9 cellular contexts compared by ENCODE assay signal in the genomic region with DNA sequence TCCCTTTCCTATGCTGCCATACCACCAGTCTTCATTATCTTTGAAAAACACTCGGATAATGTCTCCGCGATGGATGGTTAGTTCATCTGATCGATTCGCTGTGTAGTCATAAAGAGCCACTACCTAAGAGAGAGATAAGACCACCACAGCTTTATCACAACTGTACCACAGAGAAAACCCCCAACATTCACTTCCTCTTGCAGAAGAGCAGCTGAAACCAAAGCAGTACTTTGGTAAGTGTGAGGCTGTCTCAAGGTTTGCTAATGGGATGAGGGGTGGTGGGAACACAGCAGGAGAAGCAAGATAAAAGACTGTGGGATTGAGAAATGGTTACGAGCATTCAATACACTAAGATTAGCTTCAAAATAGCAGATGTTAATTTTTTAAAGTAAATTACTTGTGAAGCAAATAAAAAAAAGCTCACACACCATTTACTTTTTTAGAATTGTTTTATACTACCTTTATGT.
DNase-seq lines count a peak whose midpoint lies in the region; ATAC-seq and TF ChIP-seq lines count a peak whose summit lies in the region.
"Had no signal": no experiment of that assay in that cellular context is flagged by ENCODE, and none has a peak within 500 bp of the region (broad histone marks: within the 10 kb centered on the region; RNA-seq: fewer than 3 reads in every experiment).

No MANE protein-coding gene starts in this region.

- no peak overlapping the region for H3K4me2 ChIP-seq in hepatocyte

- no peaks in the 10 kb centered on the region for H3K27me3 ChIP-seq in upper lobe of right lung
- H3K27me3 ChIP-seq in hepatocyte, result no peaks in the 10 kb centered on the region

- no peaks in the 10 kb centered on the region for H3K9me3 Mint-ChIP-seq in activated T-cell treated with anti-CD3 and anti-CD28 coated beads, Interleukin-2, amount 50 U/mL, for 72 hours

- WGBS in hepatocyte (ENCODE audit: low lambda C conversion rate, missing lambda C conversion rate), result 72% methylated on average over 6 of the region's 6 CpGs

- H3K36me3 Mint-ChIP-seq in activated T-cell treated with anti-CD3 and anti-CD28 coated beads, Interleukin-2, amount 50 U/mL, for 72 hours (ENCODE audit: insufficient read depth in 2 of 2), result peaks cover 0 to 4% of the 10 kb centered on the region in 2 donors
- H3K36me3 Mint-ChIP-seq in T-helper 17 cell (ENCODE audit: low read depth), result no peaks in the 10 kb centered on the region

- no peaks in the 10 kb centered on the region for H3K9me3 ChIP-seq in T-helper 17 cell (ENCODE audit: control insufficient read depth, low read length, poor library complexity, severe bottlenecking)
- no peaks in the 10 kb centered on the region for H3K9me3 ChIP-seq in upper lobe of right lung
- H3K9me3 ChIP-seq in hepatocyte (ENCODE audit: low read depth), result no peaks in the 10 kb centered on the region

- peaks cover 29% of the 10 kb centered on the region for H3K4me1 Mint-ChIP-seq in activated T-cell treated with anti-CD3 and anti-CD28 coated beads, Interleukin-2, amount 50 U/mL, for 72 hours (ENCODE audit: low read depth)
- H3K4me1 Mint-ChIP-seq in T-helper 17 cell, result no peaks in the 10 kb centered on the region

- H3K27me3 Mint-ChIP-seq in activated T-cell treated with anti-CD3 and anti-CD28 coated beads, Interleukin-2, amount 50 U/mL, for 72 hours (ENCODE audit: low read depth), result no peaks in the 10 kb centered on the region
- no peaks in the 10 kb centered on the region for H3K27me3 Mint-ChIP-seq in T-helper 17 cell

- H3K79me2 ChIP-seq in hepatocyte, result no peaks in the 10 kb centered on the region

- H3K9me2 ChIP-seq in hepatocyte (replicated peaks; ENCODE audit: insufficient read depth), result no peaks in the 10 kb centered on the region

- no peak overlapping the region for H3K27ac Mint-ChIP-seq in activated T-cell treated with anti-CD3 and anti-CD28 coated beads, Interleukin-2, amount 50 U/mL, for 72 hours
- no peak overlapping the region for H3K27ac Mint-ChIP-seq in T-helper 17 cell

- intact Hi-C loops in upper lobe of right lung (cut with DNase I), result no loop called here

- H2AFZ ChIP-seq in hepatocyte, result no peak overlapping the region

- H3K4me3 Mint-ChIP-seq in activated T-cell treated with anti-CD3 and anti-CD28 coated beads, Interleukin-2, amount 50 U/mL, for 72 hours, result peak overlapping the region; percentile 2 to 70
- no peak overlapping the region for H3K4me3 Mint-ChIP-seq in T-helper 17 cell

- TF ChIP-seq CTCF in upper lobe of right lung (IDR thresholded peaks at IDR 0.05), result no peak
- no peak for TF ChIP-seq CTCF in hepatocyte (IDR thresholded peaks at IDR 0.05; ENCODE audit: poor library complexity)

- no peaks in the 10 kb centered on the region for H3K4me1 ChIP-seq in upper lobe of right lung
- H3K4me1 ChIP-seq in hepatocyte (ENCODE audit: insufficient read depth), result no peaks in the 10 kb centered on the region

- no peak overlapping the region for H3K4me3 ChIP-seq in upper lobe of right lung
- no peak overlapping the region for H3K4me3 ChIP-seq in hepatocyte

- peak; percentile 10 to 13 for DNase-seq in activated T-cell treated with anti-CD3 and anti-CD28 coated beads, Interleukin-2, amount 50 U/mL, for 72 hours
- DNase-seq in activated T-cell treated with anti-CD3 and anti-CD28 coated beads, Interleukin-2, amount 50 U/mL, for 1 hour, result no peak
- DNase-seq in T-helper 17 cell (no peak), upper lobe of right lung (no peak), hippocampal formation (lab: John Stamatoyannopoulos, UW) (no peak), hepatocyte (ENCODE audit: low spot score) (no peak), hypothalamus (lab: John Stamatoyannopoulos, UW) (no peak)
- DNase-seq: NCI-H1436 treated with DMSO at 0.1 percent for 48 hours had no signal

- H3K27ac ChIP-seq in upper lobe of right lung, result no peak overlapping the region
- H3K27ac ChIP-seq in hepatocyte, result no peak overlapping the region

- ATAC-seq in activated T-cell treated with anti-CD3 and anti-CD28 coated beads, Interleukin-2, amount 50 U/mL, for 72 hours (replicated peaks in 1 of 2), result peak; percentile 91 to 96
- ATAC-seq in HG03103 (IDR thresholded peaks at IDR 0.05; ENCODE audit: low read depth, unreplicated experiment) (peak; percentile 93), T-helper 17 cell (peak; percentile 33), upper lobe of right lung (peak; percentile 39)

- H3K36me3 ChIP-seq in upper lobe of right lung (no peaks in the 10 kb centered on the region), hepatocyte (replicated peaks; ENCODE audit: insufficient read depth, low read depth) (no peaks in the 10 kb centered on the region)

- H4K20me1 ChIP-seq in hepatocyte (ENCODE audit: insufficient read depth, poor library complexity, severe bottlenecking), result no peaks in the 10 kb centered on the region

Comparison
In these comparisons a context has a peak if more than half of its experiments do, and no peak if none do; other contexts are left out.
1. DNase-seq: peak in activated T-cell treated with anti-CD3 and anti-CD28 coated beads, Interleukin-2, amount 50 U/mL, for 72 hours (2 of 2); none in activated T-cell treated with anti-CD3 and anti-CD28 coated beads, Interleukin-2, amount 50 U/mL, for 1 hour (single experiment), T-helper 17 cell (0 of 3), upper lobe of right lung (single experiment), hippocampal formation (0 of 2), hepatocyte (single experiment) and hypothalamus (0 of 51).
2. ATAC-seq: peak in every context shown above with its lines; median percentile 94 in activated T-cell treated with anti-CD3 and anti-CD28 coated beads, Interleukin-2, amount 50 U/mL, for 72 hours; 93 in HG03103; 39 in upper lobe of right lung; 33 in T-helper 17 cell.